8 cellular contexts compared by ENCODE assay signal in genomic region chr1:226938903-226939438, GRCh38.
DNase-seq lines count a peak whose midpoint lies in the region; ATAC-seq and TF ChIP-seq lines count a peak whose summit lies in the region.

No MANE protein-coding gene starts in this region.

- H4K20me1 ChIP-seq in DND-41 (ENCODE audit: insufficient read depth, low read length): peaks cover 9% of the 10 kb centered on the region; the same call in 1 of the 2 replicates

- H3K9me3 ChIP-seq in DND-41 (ENCODE audit: insufficient read depth, low read length, severe bottlenecking): peaks cover 12% of the 10 kb centered on the region
- H3K9me3 ChIP-seq in adipocyte (ENCODE audit: control insufficient read depth, low read length): peaks cover 12% of the 10 kb centered on the region

- peak overlapping the region; percentile 99 for H3K27ac Mint-ChIP-seq in stimulated activated naive B cell treated with anti-CD40 and anti-IgM and Interleukin-4, amounts not matched to agents 10 μg/mL and 1 μg/mL and 100 μg/mL, for 72 hours

- ATAC-seq in DND-41 (ENCODE audit: insufficient read depth, low read depth): no peak
- no peak for ATAC-seq in stimulated activated naive B cell treated with anti-CD40 and anti-IgM and Interleukin-4, amounts not matched to agents 10 μg/mL and 1 μg/mL and 100 μg/mL, for 72 hours (replicated peaks)
- ATAC-seq in GM21717 (IDR thresholded peaks at IDR 0.05; ENCODE audit: unreplicated experiment): no peak

- H3K36me3 ChIP-seq in DND-41 (ENCODE audit: insufficient read depth, low read length) (no peaks in the 10 kb centered on the region), adipocyte (ENCODE audit: control insufficient read depth, insufficient read depth, low read length, severe bottlenecking) (no peaks in the 10 kb centered on the region)

- H3K27me3 ChIP-seq in DND-41 (ENCODE audit: insufficient read depth, low read length, poor library complexity): no peaks in the 10 kb centered on the region
- H3K27me3 ChIP-seq in adipocyte (replicated peaks; ENCODE audit: control insufficient read depth, insufficient read depth, low read length): no peaks in the 10 kb centered on the region

- no peak for TF ChIP-seq CTCF in DND-41 (IDR thresholded peaks at IDR 0.05; ENCODE audit: borderline replicate concordance, extremely low read depth, low read length, poor library complexity, severe bottlenecking)

- peak overlapping the region; percentile 91 to 94 for H3K4me3 Mint-ChIP-seq in stimulated activated naive B cell treated with anti-CD40 and anti-IgM and Interleukin-4, amounts not matched to agents 10 μg/mL and 1 μg/mL and 100 μg/mL, for 72 hours

- H3K9ac ChIP-seq in DND-41 (ENCODE audit: low read depth, low read length): peak overlapping the region; percentile 78
- H3K9ac ChIP-seq in adipocyte (ENCODE audit: low read length): peak overlapping the region; percentile 97

- H3K79me2 ChIP-seq in DND-41 (ENCODE audit: insufficient read depth, low read length): peaks cover 35% of the 10 kb centered on the region

- DNase-seq in DND-41 (peak; percentile 26), KG1 (lab: John Stamatoyannopoulos, UW) (peak; percentile 81), adipocyte (ENCODE audit: low read depth) (peak; percentile 82), inferior parietal cortex (ENCODE audit: extremely low spot score) (peak; percentile 59), NCI-H1930 (lab: John Stamatoyannopoulos, UW) (no peak)
- no peak for DNase-seq in stimulated activated naive B cell treated with anti-CD40 and anti-IgM and Interleukin-4, amounts not matched to agents 10 μg/mL and 1 μg/mL and 100 μg/mL, for 72 hours
- no peak for DNase-seq in activated CD4-positive, alpha-beta T cell treated with anti-CD3 and anti-CD28 coated beads for 1 hour

- peak overlapping the region; percentile 46 to 95 for H3K4me3 ChIP-seq in DND-41 (ENCODE audit: low read depth in 1 of 2, low read length in 2 of 2)
- H3K4me3 ChIP-seq in adipocyte (ENCODE audit: low read length): peak overlapping the region; percentile 86

- peak overlapping the region; percentile 98 for H3K27ac ChIP-seq in DND-41 (ENCODE audit: low read length)

- H3K36me3 Mint-ChIP-seq in stimulated activated naive B cell treated with anti-CD40 and anti-IgM and Interleukin-4, amounts not matched to agents 10 μg/mL and 1 μg/mL and 100 μg/mL, for 72 hours: peaks cover 12 to 14% of the 10 kb centered on the region in 2 donors

- H3K4me2 ChIP-seq in DND-41 (ENCODE audit: insufficient read depth, low read length): peak overlapping the region; percentile 72

- peaks cover 10 to 14% of the 10 kb centered on the region in 2 donors for H3K9me3 Mint-ChIP-seq in stimulated activated naive B cell treated with anti-CD40 and anti-IgM and Interleukin-4, amounts not matched to agents 10 μg/mL and 1 μg/mL and 100 μg/mL, for 72 hours

- peaks cover 36% of the 10 kb centered on the region for H3K4me1 ChIP-seq in DND-41 (ENCODE audit: insufficient read depth, low read length)
- peaks cover 36% of the 10 kb centered on the region for H3K4me1 ChIP-seq in adipocyte (ENCODE audit: control insufficient read depth, insufficient read depth, low read length)

- peak overlapping the region; percentile 88 for H2AFZ ChIP-seq in DND-41 (ENCODE audit: low read depth, low read length)

- peaks cover 38 to 51% of the 10 kb centered on the region in 2 donors for H3K4me1 Mint-ChIP-seq in stimulated activated naive B cell treated with anti-CD40 and anti-IgM and Interleukin-4, amounts not matched to agents 10 μg/mL and 1 μg/mL and 100 μg/mL, for 72 hours

- no peaks in the 10 kb centered on the region for H3K27me3 Mint-ChIP-seq in stimulated activated naive B cell treated with anti-CD40 and anti-IgM and Interleukin-4, amounts not matched to agents 10 μg/mL and 1 μg/mL and 100 μg/mL, for 72 hours

Comparison
In these comparisons a context has a peak if more than half of its experiments do, and no peak if none do; other contexts are left out.
1. DNase-seq: peak in DND-41 (single experiment), KG1 (single experiment), adipocyte (single experiment) and inferior parietal cortex (single experiment); none in stimulated activated naive B cell treated with anti-CD40 and anti-IgM and Interleukin-4, amounts not matched to agents 10 μg/mL and 1 μg/mL and 100 μg/mL, for 72 hours (single experiment), NCI-H1930 (0 of 2) and activated CD4-positive, alpha-beta T cell treated with anti-CD3 and anti-CD28 coated beads for 1 hour (single experiment).